ENCODE assay signal across 15 cellular contexts in the genomic region with DNA sequence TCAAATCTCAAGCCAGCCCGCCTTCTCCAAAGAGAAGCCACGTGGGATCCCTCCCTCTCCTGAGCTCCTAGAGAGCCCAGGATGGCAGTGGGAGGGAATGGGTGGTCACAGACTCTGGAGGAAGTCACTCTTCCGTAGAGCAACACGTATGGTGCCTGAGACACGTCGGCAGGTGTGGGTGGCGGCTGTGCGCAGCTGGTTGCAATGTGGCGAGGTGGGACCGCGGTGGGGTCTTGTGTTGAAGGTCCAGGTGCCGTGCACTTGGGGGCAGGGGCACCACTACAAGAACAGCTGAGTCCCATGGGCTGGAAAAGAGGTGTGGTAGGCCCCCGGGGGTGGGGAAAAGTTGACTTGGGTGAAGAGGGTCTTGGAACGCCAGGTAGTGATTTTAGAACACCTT. TPM values are rescaled to one million over a fixed set of nuclear protein-coding genes. Genes with fewer than 3 reads are reported as not detected.
A peak's percentile ranks its signal among the peaks of the same experiment; 100 is the strongest.
DNase-seq lines count a peak whose midpoint lies in the region; ATAC-seq and TF ChIP-seq lines count a peak whose summit lies in the region.
"Had no signal": no experiment of that assay in that cellular context is flagged by ENCODE, and none has a peak within 500 bp of the region (broad histone marks: within the 10 kb centered on the region; RNA-seq: fewer than 3 reads in every experiment).

No MANE protein-coding gene starts in this region.

- H3K27ac ChIP-seq in endodermal cell (ENCODE audit: low read depth, low read length) (no peak overlapping the region), neural progenitor cell (no peak overlapping the region), right atrium auricular region (no peak overlapping the region), body of pancreas (no peak overlapping the region)
- H3K27ac ChIP-seq: A549 had no signal

- H3K36me3 ChIP-seq in Caco-2 (ENCODE audit: control insufficient read depth, insufficient read depth, low read length): no peaks in the 10 kb centered on the region
- no peaks in the 10 kb centered on the region for H3K36me3 ChIP-seq in endodermal cell (ENCODE audit: control insufficient read depth, insufficient read depth, low read length)
- no peaks in the 10 kb centered on the region for H3K36me3 ChIP-seq in neural progenitor cell
- H3K36me3 ChIP-seq in right atrium auricular region: no peaks in the 10 kb centered on the region
- H3K36me3 ChIP-seq in body of pancreas (replicated peaks in 1 of 2; ENCODE audit: insufficient read depth in 1 of 2, low read depth in 2 of 2): no peaks in the 10 kb centered on the region

- DNase-seq in Caco-2: no peak
- peak; percentile 39 for DNase-seq in endodermal cell
- no peak for DNase-seq in neural progenitor cell (ENCODE audit: low spot score)
- no peak for DNase-seq in right atrium auricular region (ENCODE audit: low spot score)
- DNase-seq in body of pancreas: no peak
- DNase-seq in NCI-H82 treated with DMSO at 0.1 percent for 48 hours (lab: John Stamatoyannopoulos, UW; ENCODE audit: unreplicated experiment): no peak
- DNase-seq: 8988T; C1 segment of cervical spinal cord; CD4-positive, alpha-beta memory T cell; COR-L47; DMS153; DND-41; H9 had no signal

- no peaks in the 10 kb centered on the region for H3K27me3 Mint-ChIP-seq in Caco-2 (ENCODE audit: insufficient read depth, unreplicated experiment)
- peaks cover 6% of the 10 kb centered on the region for H3K27me3 Mint-ChIP-seq in endodermal cell (ENCODE audit: insufficient read depth)
- H3K27me3 Mint-ChIP-seq in neural progenitor cell (ENCODE audit: insufficient read depth, low read depth): peaks cover 13% of the 10 kb centered on the region

- no peak overlapping the region for H2AFZ ChIP-seq in neural progenitor cell (replicated peaks)

- no peaks in the 10 kb centered on the region for H3K79me2 ChIP-seq in neural progenitor cell (ENCODE audit: low read depth)

- TF ChIP-seq CTCF in Caco-2 (IDR thresholded peaks at IDR 0.05; ENCODE audit: insufficient read depth in 1 of 2, low read depth in 1 of 2, low read length in 1 of 2, severe bottlenecking in 1 of 2, unreplicated experiment in 1 of 2) (no peak), endodermal cell (conservative IDR thresholded peaks at IDR 0.05) (no peak), neural progenitor cell (IDR thresholded peaks at IDR 0.05) (no peak), right atrium auricular region (IDR thresholded peaks at IDR 0.05) (no peak), body of pancreas (IDR thresholded peaks at IDR 0.05) (no peak)

- peaks cover 10% of the 10 kb centered on the region for H3K4me1 ChIP-seq in Caco-2
- H3K4me1 ChIP-seq in endodermal cell (ENCODE audit: control insufficient read depth, insufficient read depth, low read length): no peaks in the 10 kb centered on the region
- no peaks in the 10 kb centered on the region for H3K4me1 ChIP-seq in neural progenitor cell
- no peaks in the 10 kb centered on the region for H3K4me1 ChIP-seq in right atrium auricular region
- no peaks in the 10 kb centered on the region for H3K4me1 ChIP-seq in body of pancreas
- H3K4me1 ChIP-seq: A549 had no signal

- no peak overlapping the region for H3K4me3 Mint-ChIP-seq in Caco-2 (ENCODE audit: unreplicated experiment)
- no peak overlapping the region for H3K4me3 Mint-ChIP-seq in endodermal cell
- peak overlapping the region; percentile 15 for H3K4me3 Mint-ChIP-seq in neural progenitor cell
- H3K4me3 Mint-ChIP-seq: CD4-positive, alpha-beta memory T cell; H9 had no signal

- peaks cover 13% of the 10 kb centered on the region; the same call in 1 of the 2 replicates for H3K9me3 ChIP-seq in Caco-2
- peaks cover 12% of the 10 kb centered on the region for H3K9me3 ChIP-seq in endodermal cell (ENCODE audit: control insufficient read depth, low read length)
- no peaks in the 10 kb centered on the region for H3K9me3 ChIP-seq in neural progenitor cell (ENCODE audit: low read depth)
- no peaks in the 10 kb centered on the region for H3K9me3 ChIP-seq in right atrium auricular region
- no peaks in the 10 kb centered on the region for H3K9me3 ChIP-seq in body of pancreas

- H3K4me3 ChIP-seq in Caco-2 (ENCODE audit: low read depth, low read length) (no peak overlapping the region), endodermal cell (ENCODE audit: low read length) (no peak overlapping the region), neural progenitor cell (no peak overlapping the region), right atrium auricular region (no peak overlapping the region), body of pancreas (no peak overlapping the region)
- H3K4me3 ChIP-seq: A549 had no signal

- no peaks in the 10 kb centered on the region for H3F3A ChIP-seq in neural progenitor cell (ENCODE audit: low read depth)

- H3K9me3 Mint-ChIP-seq in Caco-2 (ENCODE audit: unreplicated experiment) (peaks cover 9% of the 10 kb centered on the region), endodermal cell (peaks cover 27% of the 10 kb centered on the region), neural progenitor cell (peaks cover 16% of the 10 kb centered on the region)

- no peak for ATAC-seq in body of pancreas
- ATAC-seq: A549, HCT116 had no signal

- no peaks in the 10 kb centered on the region for H4K20me1 ChIP-seq in neural progenitor cell (ENCODE audit: low read depth)

- peak overlapping the region; percentile 51 for H3K27ac Mint-ChIP-seq in Caco-2 (ENCODE audit: unreplicated experiment)
- H3K27ac Mint-ChIP-seq in endodermal cell: no peak overlapping the region
- H3K27ac Mint-ChIP-seq in neural progenitor cell: no peak overlapping the region
- H3K27ac Mint-ChIP-seq: H9 had no signal

- POLR2A ChIA-PET in Caco-2 (lab: Charles Lee): no interaction called here

- no TSS peak for BruUV-seq in Caco-2 (replicated peaks; lab: Mats Ljungman, UMichigan)

- H3K4me1 Mint-ChIP-seq in Caco-2 (ENCODE audit: low read depth, unreplicated experiment) (peaks cover 17% of the 10 kb centered on the region), endodermal cell (no peaks in the 10 kb centered on the region), neural progenitor cell (peaks cover 5% of the 10 kb centered on the region)
- H3K4me1 Mint-ChIP-seq: CD4-positive, alpha-beta memory T cell; H9 had no signal

- TF ChIP-seq POLR2A in body of pancreas (IDR thresholded peaks at IDR 0.05): no peak

- H3K9ac ChIP-seq in endodermal cell (ENCODE audit: extremely low read depth, low read length, poor library complexity, severe bottlenecking): no peak overlapping the region
- H3K9ac ChIP-seq in neural progenitor cell: no peak overlapping the region

- CTCF ChIA-PET in Caco-2 (lab: Charles Lee): no interaction called here

- H3K36me3 Mint-ChIP-seq in Caco-2 (ENCODE audit: insufficient read depth, unreplicated experiment): peaks cover 6% of the 10 kb centered on the region
- peaks cover 3% of the 10 kb centered on the region for H3K36me3 Mint-ChIP-seq in endodermal cell (ENCODE audit: low read depth)
- peaks cover 1% of the 10 kb centered on the region for H3K36me3 Mint-ChIP-seq in neural progenitor cell
- H3K36me3 Mint-ChIP-seq: CD4-positive, alpha-beta memory T cell had no signal

- H3K4me2 ChIP-seq in neural progenitor cell: no peak overlapping the region
- H3K4me2 ChIP-seq: A549 had no signal

- H3K27me3 ChIP-seq in Caco-2 (replicated peaks; ENCODE audit: control insufficient read depth, insufficient read depth, low read length) (no peaks in the 10 kb centered on the region), endodermal cell (ENCODE audit: control insufficient read depth, insufficient read depth, low read length, poor library complexity, severe bottlenecking) (no peaks in the 10 kb centered on the region), neural progenitor cell (no peaks in the 10 kb centered on the region), right atrium auricular region (no peaks in the 10 kb centered on the region), body of pancreas (no peaks in the 10 kb centered on the region)

- 91 to 99% methylated on average over 11 to 14 of the region's 14 CpGs for WGBS in endodermal cell (ENCODE audit: insufficient coverage in 1 of 2, insufficient read length in 1 of 2), 2 experiments
- 65 to 69% methylated on average over 13 to 14 of the region's 14 CpGs for WGBS in body of pancreas, 2 donors

- intact Hi-C loops in Caco-2 (cut with micrococcal nuclease; ENCODE audit: unreplicated experiment): no loop called here
- intact Hi-C loops in body of pancreas (cut with DNase I): no loop called here

RNA-seq across cellular contexts. Expression of gene CCND1, which starts 13.4 kb away (rescaled TPM):
- total RNA-seq in Caco-2 (2022): 288 and 331 TPM in 2 replicates
- total RNA-seq in endodermal cell: 100 to 1,000 TPM in 1 of 2 donors, 10 to 100 TPM in 1; 65.7 to 214 TPM
- 203 TPM for polyA plus RNA-seq in endodermal cell (2013, experiment 1 of 2)
- polyA plus RNA-seq in endodermal cell (2013, experiment 2 of 2): 171 TPM
- 85.0 and 94.0 TPM in 2 replicates for total RNA-seq in neural progenitor cell (ENCODE audit: low replicate concordance)
- 100 to 1,000 TPM in 1 of 2 donors, 10 to 100 TPM in 1; 91.8 to 101 TPM for total RNA-seq in right atrium auricular region
- total RNA-seq in body of pancreas: 100 to 1,000 TPM in 1 of 2 donors, 10 to 100 TPM in 1; 90.3 to 201 TPM

RNA-seq across cellular contexts. Expression of gene LTO1, which starts 47.6 kb away (rescaled TPM):
- 49.3 and 51.3 TPM in 2 replicates for total RNA-seq in Caco-2 (2022)
- 10 to 100 TPM; 23.2 to 32.2 TPM for total RNA-seq in endodermal cell
- polyA plus RNA-seq in endodermal cell (2013, experiment 1 of 2): 20.9 TPM
- 17.8 TPM for polyA plus RNA-seq in endodermal cell (2013, experiment 2 of 2)
- 11.9 and 21.6 TPM in 2 replicates for total RNA-seq in neural progenitor cell (ENCODE audit: low replicate concordance)
- total RNA-seq in right atrium auricular region: 1 to 10 TPM; 4.7 to 6.0 TPM
- total RNA-seq in body of pancreas: 10 to 100 TPM; 13.0 to 26.7 TPM
